Comparison of ENCODE assay signal across 1 cellular context in genomic region chr10:112959207-112959838, GRCh38.
TF ChIP-seq lines count a peak whose summit lies in the region.

No MANE protein-coding gene starts in this region.

TF ChIP-seq in A549, 52 proteins besides CTCF, POLR2A, EP300 and RAD21 (continued from another document):
- TF ChIP-seq ATOH8 (CRISPR knock-in tag; IDR thresholded peaks at IDR 0.05; ENCODE audit: low read depth) (no peak), CEBPB (IDR thresholded peaks at IDR 0.05) (peak; percentile 14 to 28; a peak in 1 of 4 replicates)
